2 cellular contexts compared by ENCODE assay signal in the genomic region with DNA sequence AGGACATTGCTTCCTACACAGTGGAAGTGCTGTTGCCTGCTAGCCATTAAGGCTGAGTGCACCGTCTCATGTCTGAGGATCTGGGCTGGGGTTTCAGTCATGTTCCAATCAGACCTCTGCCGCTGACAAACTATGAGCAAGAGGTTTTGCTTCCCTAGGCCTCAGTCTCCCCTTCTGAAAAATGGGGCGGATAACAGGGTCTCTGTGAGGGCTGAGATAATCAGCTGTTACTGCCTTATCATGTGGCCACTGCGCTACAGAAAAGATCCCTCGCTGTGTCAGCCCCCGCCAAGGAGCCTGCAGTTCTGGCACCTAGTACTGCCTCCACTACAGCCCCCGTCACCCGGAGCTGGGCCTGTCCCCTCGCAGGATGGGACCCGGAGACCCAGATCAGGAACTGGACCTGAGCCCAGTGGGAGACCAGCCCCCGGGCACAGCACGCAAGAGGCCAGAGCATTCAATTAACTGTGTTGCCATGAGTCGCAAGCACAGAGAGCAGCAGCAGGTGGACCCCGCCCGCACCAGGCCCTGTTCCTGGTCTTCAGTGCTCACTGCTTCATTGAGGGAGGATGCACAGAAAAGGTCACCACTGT.
TF ChIP-seq lines count a peak whose summit lies in the region.

No MANE protein-coding gene starts in this region.

TF ChIP-seq in SK-N-SH, 30 proteins besides CTCF, POLR2A, EP300 and RAD21 (continued from another document):
- TF ChIP-seq, protein P1, sequence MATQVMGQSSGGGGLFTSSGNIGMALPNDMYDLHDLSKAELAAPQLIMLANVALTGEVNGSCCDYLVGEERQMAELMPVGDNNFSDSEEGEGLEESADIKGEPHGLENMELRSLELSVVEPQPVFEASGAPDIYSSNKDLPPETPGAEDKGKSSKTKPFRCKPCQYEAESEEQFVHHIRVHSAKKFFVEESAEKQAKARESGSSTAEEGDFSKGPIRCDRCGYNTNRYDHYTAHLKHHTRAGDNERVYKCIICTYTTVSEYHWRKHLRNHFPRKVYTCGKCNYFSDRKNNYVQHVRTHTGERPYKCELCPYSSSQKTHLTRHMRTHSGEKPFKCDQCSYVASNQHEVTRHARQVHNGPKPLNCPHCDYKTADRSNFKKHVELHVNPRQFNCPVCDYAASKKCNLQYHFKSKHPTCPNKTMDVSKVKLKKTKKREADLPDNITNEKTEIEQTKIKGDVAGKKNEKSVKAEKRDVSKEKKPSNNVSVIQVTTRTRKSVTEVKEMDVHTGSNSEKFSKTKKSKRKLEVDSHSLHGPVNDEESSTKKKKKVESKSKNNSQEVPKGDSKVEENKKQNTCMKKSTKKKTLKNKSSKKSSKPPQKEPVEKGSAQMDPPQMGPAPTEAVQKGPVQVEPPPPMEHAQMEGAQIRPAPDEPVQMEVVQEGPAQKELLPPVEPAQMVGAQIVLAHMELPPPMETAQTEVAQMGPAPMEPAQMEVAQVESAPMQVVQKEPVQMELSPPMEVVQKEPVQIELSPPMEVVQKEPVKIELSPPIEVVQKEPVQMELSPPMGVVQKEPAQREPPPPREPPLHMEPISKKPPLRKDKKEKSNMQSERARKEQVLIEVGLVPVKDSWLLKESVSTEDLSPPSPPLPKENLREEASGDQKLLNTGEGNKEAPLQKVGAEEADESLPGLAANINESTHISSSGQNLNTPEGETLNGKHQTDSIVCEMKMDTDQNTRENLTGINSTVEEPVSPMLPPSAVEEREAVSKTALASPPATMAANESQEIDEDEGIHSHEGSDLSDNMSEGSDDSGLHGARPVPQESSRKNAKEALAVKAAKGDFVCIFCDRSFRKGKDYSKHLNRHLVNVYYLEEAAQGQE (IDR thresholded peaks at IDR 0.05; ENCODE audit: low read depth, low read length) = no peak
- TF ChIP-seq RXRA (IDR thresholded peaks at IDR 0.05; ENCODE audit: borderline replicate concordance, low read depth) = no peak
- no peak for TF ChIP-seq NRF1 (IDR thresholded peaks at IDR 0.05; ENCODE audit: low read depth, low read length)
- TF ChIP-seq CHD2 (IDR thresholded peaks at IDR 0.05; ENCODE audit: low read length, partially characterized antibody) = no peak
- TF ChIP-seq SMC3 (IDR thresholded peaks at IDR 0.05; ENCODE audit: low read depth, low read length) = no peak
- no peak for TF ChIP-seq FOXJ3 (CRISPR knock-in tag; IDR thresholded peaks at IDR 0.05)
- TF ChIP-seq FOSL2 (IDR thresholded peaks at IDR 0.05; ENCODE audit: borderline replicate concordance, low read depth) = no peak

TF ChIP-seq in SK-N-SH treated with all-trans-retinoic acid at 6 μM for 48 hours, 23 proteins besides CTCF, POLR2A, EP300 and RAD21 (continued from another document):
- TF ChIP-seq, protein P2, sequence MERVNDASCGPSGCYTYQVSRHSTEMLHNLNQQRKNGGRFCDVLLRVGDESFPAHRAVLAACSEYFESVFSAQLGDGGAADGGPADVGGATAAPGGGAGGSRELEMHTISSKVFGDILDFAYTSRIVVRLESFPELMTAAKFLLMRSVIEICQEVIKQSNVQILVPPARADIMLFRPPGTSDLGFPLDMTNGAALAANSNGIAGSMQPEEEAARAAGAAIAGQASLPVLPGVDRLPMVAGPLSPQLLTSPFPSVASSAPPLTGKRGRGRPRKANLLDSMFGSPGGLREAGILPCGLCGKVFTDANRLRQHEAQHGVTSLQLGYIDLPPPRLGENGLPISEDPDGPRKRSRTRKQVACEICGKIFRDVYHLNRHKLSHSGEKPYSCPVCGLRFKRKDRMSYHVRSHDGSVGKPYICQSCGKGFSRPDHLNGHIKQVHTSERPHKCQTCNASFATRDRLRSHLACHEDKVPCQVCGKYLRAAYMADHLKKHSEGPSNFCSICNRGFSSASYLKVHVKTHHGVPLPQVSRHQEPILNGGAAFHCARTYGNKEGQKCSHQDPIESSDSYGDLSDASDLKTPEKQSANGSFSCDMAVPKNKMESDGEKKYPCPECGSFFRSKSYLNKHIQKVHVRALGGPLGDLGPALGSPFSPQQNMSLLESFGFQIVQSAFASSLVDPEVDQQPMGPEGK (CRISPR knock-in tag; IDR thresholded peaks at IDR 0.05; ENCODE audit: borderline replicate concordance) = no peak
